Comparison of ENCODE assay signal across 8 cellular contexts in the genomic region with DNA sequence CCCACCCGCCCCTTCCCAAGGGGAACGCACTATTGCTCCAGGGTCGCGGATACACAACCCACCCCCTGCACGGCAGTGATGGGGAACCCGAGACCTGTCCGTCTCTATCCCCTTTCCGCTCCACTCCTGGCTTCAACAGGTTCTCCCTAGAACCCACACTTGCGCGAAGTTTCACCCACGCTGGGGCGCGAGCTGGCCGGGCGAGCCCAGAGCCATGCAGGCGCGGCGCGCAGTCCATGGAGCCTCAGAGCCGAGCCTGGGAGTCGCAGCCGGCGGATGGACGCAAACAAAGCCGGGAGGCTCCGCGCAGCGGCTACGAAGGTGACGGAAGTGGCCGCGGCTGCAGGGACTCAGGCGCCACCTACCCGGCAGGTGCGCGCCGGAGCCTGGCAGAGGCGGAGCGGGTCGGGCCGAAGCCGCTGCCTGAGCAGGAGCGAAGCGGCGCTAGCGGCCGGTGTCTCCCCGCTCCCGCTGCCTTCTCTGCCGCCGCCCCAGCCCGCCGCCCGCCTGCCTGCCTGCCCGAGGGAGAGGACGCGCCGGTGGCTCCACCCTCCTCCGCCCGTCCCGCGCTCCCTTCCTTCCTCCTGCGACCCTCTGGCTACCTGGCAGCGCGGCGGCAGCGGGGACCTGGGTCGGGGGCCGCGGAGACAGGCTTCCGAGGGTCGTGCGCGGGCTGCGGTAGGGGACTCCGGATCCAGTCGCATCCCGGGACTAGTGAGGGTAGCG. TPM values are rescaled to one million over a fixed set of nuclear protein-coding genes. Genes with fewer than 3 reads are reported as not detected.
DNase-seq lines count a peak whose midpoint lies in the region; ATAC-seq and TF ChIP-seq lines count a peak whose summit lies in the region.

No MANE protein-coding gene starts in this region.

- CTCF ChIA-PET in CD4-positive, alpha-beta T cell (lab: Charles Lee) = no interaction called here

- H3K27me3 ChIP-seq in CD4-positive, alpha-beta T cell (ENCODE audit: control insufficient read depth, insufficient read depth, low read length) = peaks cover 47% of the 10 kb centered on the region
- H3K27me3 ChIP-seq in ascending aorta = peaks cover 13% of the 10 kb centered on the region

- TF ChIP-seq CTCF in CD4-positive, alpha-beta T cell (IDR thresholded peaks at IDR 0.05) = no peak
- no peak for TF ChIP-seq CTCF in ascending aorta (IDR thresholded peaks at IDR 0.05)

- intact Hi-C loops in CD4-positive, alpha-beta T cell (cut with DNase I, micrococcal nuclease) = no loop called here
- intact Hi-C loops in ascending aorta (cut with DNase I) = no loop called here

- no peaks in the 10 kb centered on the region for H3K9me3 ChIP-seq in CD4-positive, alpha-beta T cell (ENCODE audit: control insufficient read depth, low read length)
- H3K9me3 ChIP-seq in ascending aorta = no peaks in the 10 kb centered on the region

- POLR2A ChIA-PET in CD4-positive, alpha-beta T cell (lab: Charles Lee) = no interaction called here

- no peaks in the 10 kb centered on the region for H3K36me3 Mint-ChIP-seq in CD4-positive, alpha-beta T cell (ENCODE audit: low read depth)
- no peaks in the 10 kb centered on the region for H3K36me3 Mint-ChIP-seq in memory B cell

- DNase-seq in CD4-positive, alpha-beta T cell = peak in 4 of 10 experiments; percentile 8 to 26 (median 25)
- DNase-seq in NCI-H1105 (lab: John Stamatoyannopoulos, UW) = peak; percentile 50
- peak in 1 of 2 donors; percentile 41 for DNase-seq in ascending aorta (ENCODE audit: low spot score in 2 of 2)
- no peak for DNase-seq in memory B cell (ENCODE audit: low spot score in 2 of 2)
- DNase-seq in NCI-H1694 treated with DMSO at 0.1 percent for 48 hours (lab: John Stamatoyannopoulos, UW) = no peak
- DNase-seq in midbrain (lab: John Stamatoyannopoulos, UW) = no peak
- no peak for DNase-seq in mesenteric fat pad (ENCODE audit: low spot score)

- H3K27ac Mint-ChIP-seq in CD4-positive, alpha-beta T cell = no peak overlapping the region
- H3K27ac Mint-ChIP-seq in memory B cell = no peak overlapping the region

- peaks cover 55% of the 10 kb centered on the region for H3K27me3 Mint-ChIP-seq in CD4-positive, alpha-beta T cell
- H3K27me3 Mint-ChIP-seq in memory B cell = peaks cover 21% of the 10 kb centered on the region

- no peak overlapping the region for H3K27ac ChIP-seq in CD4-positive, alpha-beta T cell (ENCODE audit: low read depth, low read length)
- H3K27ac ChIP-seq in ascending aorta = no peak overlapping the region

- H3K36me3 ChIP-seq in ascending aorta = no peaks in the 10 kb centered on the region

- peaks cover 10% of the 10 kb centered on the region for H3K4me1 Mint-ChIP-seq in CD4-positive, alpha-beta T cell (ENCODE audit: low read depth)
- H3K4me1 Mint-ChIP-seq in memory B cell = peaks cover 8% of the 10 kb centered on the region

- no peak overlapping the region for H3K4me3 Mint-ChIP-seq in CD4-positive, alpha-beta T cell
- H3K4me3 Mint-ChIP-seq in memory B cell = peak overlapping the region; percentile 27

- peak overlapping the region; percentile 5 to 26 for H3K4me3 ChIP-seq in ascending aorta

- peak; percentile 24 for ATAC-seq in CD4-positive, alpha-beta T cell (ENCODE audit: poor library complexity)
- no peak for ATAC-seq in memory B cell (ENCODE audit: low read depth)
- no peak for ATAC-seq in HG03135 (IDR thresholded peaks at IDR 0.05; ENCODE audit: unreplicated experiment)

- H3K4me1 ChIP-seq in ascending aorta = peaks cover 0 to 3% of the 10 kb centered on the region in 2 donors

- peaks cover 3% of the 10 kb centered on the region for H3K9me3 Mint-ChIP-seq in CD4-positive, alpha-beta T cell
- peaks cover 3% of the 10 kb centered on the region for H3K9me3 Mint-ChIP-seq in memory B cell

RNA-seq across cellular contexts. Expression of gene ALPG, which starts 14.0 kb away (rescaled TPM):
- total RNA-seq in CD4-positive, alpha-beta T cell = not detected
- total RNA-seq in ascending aorta (not detected), mesenteric fat pad (not detected)

RNA-seq across cellular contexts. Expression of gene ALPI, which starts 35.3 kb away (rescaled TPM):
- not detected for total RNA-seq in CD4-positive, alpha-beta T cell
- total RNA-seq in ascending aorta = not detected
- total RNA-seq in mesenteric fat pad = 0.71 TPM

RNA-seq across cellular contexts. Expression of gene ALPP, which starts 42.1 kb away (rescaled TPM):
- not detected for total RNA-seq in CD4-positive, alpha-beta T cell
- total RNA-seq in ascending aorta (not detected), mesenteric fat pad (not detected)
